Comparison of ENCODE assay signal across 12 cellular contexts in genomic region chr14:22268875-22269274, GRCh38.
DNase-seq lines count a peak whose midpoint lies in the region; ATAC-seq lines count a peak whose summit lies in the region.
"Had no signal": no experiment of that assay in that cellular context is flagged by ENCODE, and none has a peak within 500 bp of the region (broad histone marks: within the 10 kb centered on the region; RNA-seq: fewer than 3 reads in every experiment).

No MANE protein-coding gene starts in this region.

- H3K4me3 ChIP-seq in CD8-positive, alpha-beta memory T cell (ENCODE audit: low read length), result no peak overlapping the region
- H3K4me3 ChIP-seq: cardiac muscle cell had no signal

- no peaks in the 10 kb centered on the region for H3K27me3 ChIP-seq in CD8-positive, alpha-beta memory T cell (ENCODE audit: insufficient read depth, low read length, poor library complexity, severe bottlenecking)
- H3K27me3 ChIP-seq: cardiac muscle cell had no signal

- peak overlapping the region in 7 of 8 donors; percentile 15 to 97 (median 87) for H3K27ac Mint-ChIP-seq in CD8-positive, alpha-beta memory T cell
- no peak overlapping the region for H3K27ac Mint-ChIP-seq in activated CD8-positive, alpha-beta T cell treated with anti-CD3 and anti-CD28 coated beads, Interleukin-2, amount 10 ng/mL, durations not matched to agents 7 days and 5 days
- H3K27ac Mint-ChIP-seq in immature natural killer cell, result no peak overlapping the region

- H3K36me3 ChIP-seq in CD8-positive, alpha-beta memory T cell (ENCODE audit: insufficient read depth, low read length), result no peaks in the 10 kb centered on the region
- H3K36me3 ChIP-seq: cardiac muscle cell had no signal

- CTCF ChIA-PET in CD8-positive, alpha-beta memory T cell (lab: Charles Lee), result no interaction called here
- CTCF ChIA-PET in activated CD8-positive, alpha-beta T cell treated with anti-CD3 and anti-CD28 coated beads, Interleukin-2, amount 10 ng/mL, durations not matched to agents 7 days and 5 days (lab: Charles Lee), result no interaction called here

- H3K9me3 Mint-ChIP-seq in CD8-positive, alpha-beta memory T cell, result no peaks in the 10 kb centered on the region
- no peaks in the 10 kb centered on the region for H3K9me3 Mint-ChIP-seq in activated CD8-positive, alpha-beta T cell treated with anti-CD3 and anti-CD28 coated beads, Interleukin-2, amount 10 ng/mL, durations not matched to agents 7 days and 5 days (ENCODE audit: insufficient read depth)
- no peaks in the 10 kb centered on the region for H3K9me3 Mint-ChIP-seq in immature natural killer cell
- H3K9me3 Mint-ChIP-seq: IgD-negative memory B cell had no signal

- POLR2A ChIA-PET in CD8-positive, alpha-beta memory T cell (lab: Charles Lee), result no interaction called here
- POLR2A ChIA-PET in activated CD8-positive, alpha-beta T cell treated with anti-CD3 and anti-CD28 coated beads, Interleukin-2, amount 10 ng/mL, durations not matched to agents 7 days and 5 days (lab: Charles Lee), result no interaction called here

- H3K36me3 Mint-ChIP-seq in CD8-positive, alpha-beta memory T cell, result no peaks in the 10 kb centered on the region
- no peaks in the 10 kb centered on the region for H3K36me3 Mint-ChIP-seq in activated CD8-positive, alpha-beta T cell treated with anti-CD3 and anti-CD28 coated beads, Interleukin-2, amount 10 ng/mL, durations not matched to agents 7 days and 5 days (ENCODE audit: low read depth)
- H3K36me3 Mint-ChIP-seq in immature natural killer cell, result no peaks in the 10 kb centered on the region
- H3K36me3 Mint-ChIP-seq: IgD-negative memory B cell had no signal

- peak overlapping the region in 6 of 7 donors; percentile 32 to 84 (median 48) for H3K4me3 Mint-ChIP-seq in CD8-positive, alpha-beta memory T cell
- H3K4me3 Mint-ChIP-seq in activated CD8-positive, alpha-beta T cell treated with anti-CD3 and anti-CD28 coated beads, Interleukin-2, amount 10 ng/mL, durations not matched to agents 7 days and 5 days, result peak overlapping the region; percentile 28
- no peak overlapping the region for H3K4me3 Mint-ChIP-seq in immature natural killer cell
- H3K4me3 Mint-ChIP-seq: IgD-negative memory B cell had no signal

- H3K4me1 ChIP-seq in CD8-positive, alpha-beta memory T cell (ENCODE audit: insufficient read depth, low read length), result no peaks in the 10 kb centered on the region

- H3K27ac ChIP-seq in CD8-positive, alpha-beta memory T cell (ENCODE audit: low read depth, low read length), result no peak overlapping the region
- H3K27ac ChIP-seq: cardiac muscle cell, VCaP had no signal

- peaks cover 0 to 13% (median 4%) of the 10 kb centered on the region in 3 donors for H3K4me1 Mint-ChIP-seq in CD8-positive, alpha-beta memory T cell
- peaks cover 6% of the 10 kb centered on the region for H3K4me1 Mint-ChIP-seq in activated CD8-positive, alpha-beta T cell treated with anti-CD3 and anti-CD28 coated beads, Interleukin-2, amount 10 ng/mL, durations not matched to agents 7 days and 5 days (ENCODE audit: low read depth)
- no peaks in the 10 kb centered on the region for H3K4me1 Mint-ChIP-seq in immature natural killer cell

- ATAC-seq in HG02981 (IDR thresholded peaks at IDR 0.05; ENCODE audit: unreplicated experiment) (peak; percentile 71), GM19035 (IDR thresholded peaks at IDR 0.05; ENCODE audit: unreplicated experiment) (no peak)
- no peak for ATAC-seq in activated CD8-positive, alpha-beta T cell treated with anti-CD3 and anti-CD28 coated beads, Interleukin-2, amount 10 ng/mL, durations not matched to agents 7 days and 5 days

- H3K9me3 ChIP-seq in CD8-positive, alpha-beta memory T cell (ENCODE audit: low read length), result no peaks in the 10 kb centered on the region

- DNase-seq in CD8-positive, alpha-beta memory T cell, result peak in 1 of 5 donors; percentile 3
- no peak for DNase-seq in activated CD8-positive, alpha-beta T cell treated with anti-CD3 and anti-CD28 coated beads, Interleukin-2, amount 10 ng/mL, durations not matched to agents 7 days and 5 days
- peak; percentile 78 for DNase-seq in glomerular visceral epithelial cell (ENCODE audit: extremely low spot score)
- DNase-seq in NK-92 (lab: John Stamatoyannopoulos, UW; ENCODE audit: unreplicated experiment), result no peak
- DNase-seq in hepatic stellate cell (ENCODE audit: low spot score), result no peak
- DNase-seq in immature natural killer cell, result no peak
- DNase-seq: NCI-H524 had no signal

- H3K27me3 Mint-ChIP-seq in CD8-positive, alpha-beta memory T cell, result no peaks in the 10 kb centered on the region
- no peaks in the 10 kb centered on the region for H3K27me3 Mint-ChIP-seq in activated CD8-positive, alpha-beta T cell treated with anti-CD3 and anti-CD28 coated beads, Interleukin-2, amount 10 ng/mL, durations not matched to agents 7 days and 5 days (ENCODE audit: low read depth)
- peaks cover 0 to 6% (median 6%) of the 10 kb centered on the region in 3 donors for H3K27me3 Mint-ChIP-seq in immature natural killer cell (ENCODE audit: low read depth in 3 of 3)

Comparison
In these comparisons a context has a peak if more than half of its experiments do, and no peak if none do; other contexts are left out.
1. H3K27ac Mint-ChIP-seq: peak in CD8-positive, alpha-beta memory T cell (7 of 8); none in activated CD8-positive, alpha-beta T cell treated with anti-CD3 and anti-CD28 coated beads, Interleukin-2, amount 10 ng/mL, durations not matched to agents 7 days and 5 days (single experiment) and immature natural killer cell (0 of 6).
2. H3K4me3 Mint-ChIP-seq: peak in CD8-positive, alpha-beta memory T cell (6 of 7) and activated CD8-positive, alpha-beta T cell treated with anti-CD3 and anti-CD28 coated beads, Interleukin-2, amount 10 ng/mL, durations not matched to agents 7 days and 5 days (single experiment); none in immature natural killer cell (0 of 5).